ENCODE assay signal across 2 cellular contexts in genomic region chr10:130300608-130301025, GRCh38.
TF ChIP-seq lines count a peak whose summit lies in the region.

No MANE protein-coding gene starts in this region.

TF ChIP-seq in liver, 16 proteins besides CTCF, POLR2A, EP300 and RAD21 (continued from another document):
- TF ChIP-seq RXRA (IDR thresholded peaks at IDR 0.05), result no peak
- TF ChIP-seq EGR1 (IDR thresholded peaks at IDR 0.05; ENCODE audit: low read depth in 2 of 2), result no peak
- no peak for TF ChIP-seq REST (IDR thresholded peaks at IDR 0.05)
- TF ChIP-seq, protein P1, sequence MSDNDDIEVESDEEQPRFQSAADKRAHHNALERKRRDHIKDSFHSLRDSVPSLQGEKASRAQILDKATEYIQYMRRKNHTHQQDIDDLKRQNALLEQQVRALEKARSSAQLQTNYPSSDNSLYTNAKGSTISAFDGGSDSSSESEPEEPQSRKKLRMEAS (IDR thresholded peaks at IDR 0.05), result no peak
- TF ChIP-seq ATF3 (IDR thresholded peaks at IDR 0.05), result no peak
- TF ChIP-seq JUND (IDR thresholded peaks at IDR 0.05), result no peak
- TF ChIP-seq NR2F2 (IDR thresholded peaks at IDR 0.05), result no peak
- no peak for TF ChIP-seq HNF4A (conservative IDR thresholded peaks at IDR 0.05)
- no peak for TF ChIP-seq FOXA2 (IDR thresholded peaks at IDR 0.05)

TF ChIP-seq in HepG2, 621 proteins besides CTCF, POLR2A, EP300 and RAD21 (continued from another document):
- TF ChIP-seq ZNF281 (CRISPR knock-in tag; IDR thresholded peaks at IDR 0.05; ENCODE audit: borderline replicate concordance) (no peak), ZNF225 (CRISPR knock-in tag; IDR thresholded peaks at IDR 0.05) (no peak), ZNF720 (CRISPR knock-in tag; IDR thresholded peaks at IDR 0.05) (no peak), ZNF562 (CRISPR knock-in tag; IDR thresholded peaks at IDR 0.05; ENCODE audit: borderline replicate concordance) (no peak), ZBTB3 (CRISPR knock-in tag; IDR thresholded peaks at IDR 0.05; ENCODE audit: borderline replicate concordance, low read depth) (no peak), ZNF570 (CRISPR knock-in tag; IDR thresholded peaks at IDR 0.05; ENCODE audit: borderline replicate concordance) (no peak)
TF ChIP-seq in HepG2: peak in this region for 0.
